In the genomic region with DNA sequence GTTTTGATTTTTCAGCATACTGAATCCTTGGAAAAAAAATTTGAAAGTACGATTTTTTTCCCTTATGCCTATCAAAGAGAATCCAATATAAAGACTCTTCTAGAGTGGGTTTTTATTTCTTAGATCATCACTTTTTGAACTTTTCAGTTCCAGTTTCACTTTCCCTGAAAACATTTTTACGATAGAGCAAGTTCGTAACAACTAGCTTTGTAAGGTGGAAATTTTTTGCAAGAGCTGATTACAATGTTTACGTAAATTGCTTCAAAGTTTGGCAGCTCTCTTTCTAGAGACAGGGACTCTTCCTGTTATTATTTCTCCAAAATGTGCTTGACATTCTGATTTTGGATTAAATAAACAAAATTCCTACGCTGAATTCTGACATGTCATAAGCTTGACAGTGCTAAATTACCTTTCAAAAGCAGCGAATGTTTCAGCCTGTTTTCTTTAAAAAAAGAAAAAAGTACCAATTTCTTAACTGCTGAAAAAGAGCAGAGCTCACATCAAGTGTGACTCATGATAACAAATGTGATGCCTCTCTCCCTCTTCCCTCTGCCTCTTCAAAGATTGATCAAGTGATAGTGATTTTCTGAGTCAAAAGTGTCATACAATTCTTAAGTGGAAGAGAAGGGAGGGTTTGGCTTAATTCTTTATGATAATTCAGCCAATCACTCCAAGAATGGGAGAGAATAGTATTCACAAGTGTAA, we compare ENCODE assay signal across 10 cellular contexts.
DNase-seq lines count a peak whose midpoint lies in the region; ATAC-seq and FAIRE-seq lines count a peak whose summit lies in the region.
"Had no signal": no experiment of that assay in that cellular context is flagged by ENCODE, and none has a peak within 500 bp of the region (broad histone marks: within the 10 kb centered on the region; RNA-seq: fewer than 3 reads in every experiment).

No MANE protein-coding gene starts in this region.

- H3K9ac ChIP-seq in subcutaneous abdominal adipose tissue (ENCODE audit: low read length in 5 of 5), result peak overlapping the region in 4 of 5 donors; percentile 14 to 57 (median 34)

- no peaks in the 10 kb centered on the region for H3K9me3 ChIP-seq in subcutaneous abdominal adipose tissue (ENCODE audit: control insufficient read depth in 5 of 5, low read length in 5 of 5)

- H3K27ac ChIP-seq in subcutaneous abdominal adipose tissue (ENCODE audit: low read depth, low read length), result no peak overlapping the region

- no peaks in the 10 kb centered on the region for H3K27me3 Mint-ChIP-seq in activated T-cell treated with anti-CD3 and anti-CD28 coated beads, Interleukin-2, amount 50 U/mL, for 24 hours
- no peaks in the 10 kb centered on the region for H3K27me3 Mint-ChIP-seq in activated CD8-positive, alpha-beta T cell treated with anti-CD3 and anti-CD28 coated beads, Interleukin-2, amount 10 ng/mL, durations not matched to agents 7 days and 5 days (ENCODE audit: low read depth)

- no peaks in the 10 kb centered on the region for H3K36me3 Mint-ChIP-seq in activated T-cell treated with anti-CD3 and anti-CD28 coated beads, Interleukin-2, amount 50 U/mL, for 24 hours (ENCODE audit: low read depth)
- H3K36me3 Mint-ChIP-seq in activated CD8-positive, alpha-beta T cell treated with anti-CD3 and anti-CD28 coated beads, Interleukin-2, amount 10 ng/mL, durations not matched to agents 7 days and 5 days (ENCODE audit: low read depth), result no peaks in the 10 kb centered on the region

- H3K4me1 Mint-ChIP-seq in activated T-cell treated with anti-CD3 and anti-CD28 coated beads, Interleukin-2, amount 50 U/mL, for 24 hours (ENCODE audit: low read depth), result peaks cover 19% of the 10 kb centered on the region
- H3K4me1 Mint-ChIP-seq in activated CD8-positive, alpha-beta T cell treated with anti-CD3 and anti-CD28 coated beads, Interleukin-2, amount 10 ng/mL, durations not matched to agents 7 days and 5 days (ENCODE audit: low read depth), result peaks cover 13% of the 10 kb centered on the region

- H3K4me3 ChIP-seq in subcutaneous abdominal adipose tissue (ENCODE audit: low read depth in 1 of 5, low read length in 5 of 5), result peak overlapping the region; percentile 34 to 50 (median 42)

- POLR2A ChIA-PET in activated CD8-positive, alpha-beta T cell treated with anti-CD3 and anti-CD28 coated beads, Interleukin-2, amount 10 ng/mL, durations not matched to agents 7 days and 5 days (lab: Charles Lee), result no interaction called here

- H3K9me3 Mint-ChIP-seq in activated T-cell treated with anti-CD3 and anti-CD28 coated beads, Interleukin-2, amount 50 U/mL, for 24 hours, result peaks cover 3% of the 10 kb centered on the region
- H3K9me3 Mint-ChIP-seq in activated CD8-positive, alpha-beta T cell treated with anti-CD3 and anti-CD28 coated beads, Interleukin-2, amount 10 ng/mL, durations not matched to agents 7 days and 5 days (ENCODE audit: insufficient read depth), result no peaks in the 10 kb centered on the region

- DNase-seq in activated T-cell treated with anti-CD3 and anti-CD28 coated beads, Interleukin-2, amount 50 U/mL, for 24 hours, result no peak
- no peak for DNase-seq in activated T-cell treated with anti-CD3 and anti-CD28 coated beads, Interleukin-2, amount 50 U/mL, for 48 hours
- DNase-seq in activated CD8-positive, alpha-beta T cell treated with anti-CD3 and anti-CD28 coated beads, Interleukin-2, amount 10 ng/mL, durations not matched to agents 7 days and 5 days, result no peak
- DNase-seq in left lobe of liver (ENCODE audit: low spot score) (no peak), RCC 7860 (ENCODE audit: low spot score) (no peak)
- DNase-seq: NCI-H146; stimulated activated CD4-positive, alpha-beta T cell treated with anti-CD3 and anti-CD28 coated beads, Interleukin-1b, Interleukin-23, amount 100 ng/mL, for 48 hours had no signal

- CTCF ChIA-PET in activated CD8-positive, alpha-beta T cell treated with anti-CD3 and anti-CD28 coated beads, Interleukin-2, amount 10 ng/mL, durations not matched to agents 7 days and 5 days (lab: Charles Lee), result interaction anchor here (0.6 kb wide), 1 partner anchor 778 kb away, joined by 3 read pairs; no protein-coding TSS in a partner anchor

- H3K27ac Mint-ChIP-seq in activated T-cell treated with anti-CD3 and anti-CD28 coated beads, Interleukin-2, amount 50 U/mL, for 24 hours, result peak overlapping the region; percentile 82
- H3K27ac Mint-ChIP-seq in activated CD8-positive, alpha-beta T cell treated with anti-CD3 and anti-CD28 coated beads, Interleukin-2, amount 10 ng/mL, durations not matched to agents 7 days and 5 days, result no peak overlapping the region

- H3K4me3 Mint-ChIP-seq in activated T-cell treated with anti-CD3 and anti-CD28 coated beads, Interleukin-2, amount 50 U/mL, for 24 hours, result no peak overlapping the region
- peak overlapping the region; percentile 42 for H3K4me3 Mint-ChIP-seq in activated CD8-positive, alpha-beta T cell treated with anti-CD3 and anti-CD28 coated beads, Interleukin-2, amount 10 ng/mL, durations not matched to agents 7 days and 5 days

- H3K4me1 ChIP-seq in subcutaneous abdominal adipose tissue (ENCODE audit: control insufficient read depth in 5 of 5, insufficient read depth in 5 of 5, low read length in 5 of 5), result peaks cover 0 to 5% (median 2%) of the 10 kb centered on the region in 5 donors

- no peaks in the 10 kb centered on the region for H3K27me3 ChIP-seq in subcutaneous abdominal adipose tissue (ENCODE audit: control insufficient read depth in 5 of 5, insufficient read depth in 4 of 5, low read length in 5 of 5)

- no peak for ATAC-seq in activated CD8-positive, alpha-beta T cell treated with anti-CD3 and anti-CD28 coated beads, Interleukin-2, amount 10 ng/mL, durations not matched to agents 7 days and 5 days
- ATAC-seq in left lobe of liver, result peak; percentile 61
- no peak for ATAC-seq in GM18907 (IDR thresholded peaks at IDR 0.05; ENCODE audit: unreplicated experiment)
- no peak for ATAC-seq in HG03460 (IDR thresholded peaks at IDR 0.05; ENCODE audit: unreplicated experiment)

- no peak for FAIRE-seq in RCC 7860 (lab: Jason Lieb, UNC)

- no peaks in the 10 kb centered on the region for H3K36me3 ChIP-seq in subcutaneous abdominal adipose tissue (ENCODE audit: control insufficient read depth in 5 of 5, insufficient read depth in 5 of 5, low read length in 5 of 5)
